Comparison of ENCODE assay signal across 1 cellular context in genomic region chr6:30972816-30973215, GRCh38.
TF ChIP-seq lines count a peak whose summit lies in the region.

No MANE protein-coding gene starts in this region.

TF ChIP-seq in H1, 55 proteins besides CTCF, POLR2A, EP300 and RAD21:
- TF ChIP-seq FOSL1 (IDR thresholded peaks at IDR 0.05; ENCODE audit: insufficient read depth, low read depth, low read length), result no peak
TF ChIP-seq in H1: peak in this region for 0.
